ENCODE assay signal across 9 cellular contexts in genomic region chr3:111080357-111080937, GRCh38. TPM values are rescaled to one million over a fixed set of nuclear protein-coding genes. Genes with fewer than 3 reads are reported as not detected.
DNase-seq lines count a peak whose midpoint lies in the region; ATAC-seq, FAIRE-seq and TF ChIP-seq lines count a peak whose summit lies in the region.
"Had no signal": no experiment of that assay in that cellular context is flagged by ENCODE, and none has a peak within 500 bp of the region (broad histone marks: within the 10 kb centered on the region; RNA-seq: fewer than 3 reads in every experiment).

No MANE protein-coding gene starts in this region.

- H3K4me1 ChIP-seq in kidney (ENCODE audit: control insufficient read depth in 1 of 2, insufficient read depth in 1 of 2, low read depth in 1 of 2, low read length in 2 of 2) (no peaks in the 10 kb centered on the region), sigmoid colon (peaks cover 0 to 63% (median 28%) of the 10 kb centered on the region in 4 donors)

- no peak for ATAC-seq in stimulated activated effector memory CD8-positive, alpha-beta T cell treated with anti-CD3 and anti-CD28 coated beads, Interleukin-12 subunit alpha, Interleukin-12 subunit beta, amount 100 ng/mL, for 72 hours

- 13 to 46% methylated on average over 2 of the region's 2 CpGs for WGBS in sigmoid colon, 2 donors

- H3K4me3 ChIP-seq in WI38 (ENCODE audit: low read depth, low read length) (no peak overlapping the region), kidney (ENCODE audit: low read length in 2 of 2) (no peak overlapping the region), sigmoid colon (no peak overlapping the region)

- FAIRE-seq in kidney (lab: Jason Lieb, UNC), result peak; percentile 82
- FAIRE-seq in GM12891 (lab: Jason Lieb, UNC), result no peak

- TF ChIP-seq CTCF in WI38 (IDR thresholded peaks at IDR 0.05; ENCODE audit: low read depth, low read length) (peak; percentile 28; the same call in 1 of the 2 replicates), kidney (IDR thresholded peaks at IDR 0.05; ENCODE audit: borderline replicate concordance, extremely low read depth, insufficient read depth) (peak; percentile 41), sigmoid colon (IDR thresholded peaks at IDR 0.05) (peak in 2 of 4 experiments; percentile 38 to 45)

- H3K36me3 ChIP-seq in kidney (ENCODE audit: control insufficient read depth in 1 of 2, insufficient read depth in 2 of 2, low read length in 2 of 2) (no peaks in the 10 kb centered on the region), sigmoid colon (no peaks in the 10 kb centered on the region)

- TF ChIP-seq POLR2A in sigmoid colon (IDR thresholded peaks at IDR 0.05) (no peak), GM12891 (IDR thresholded peaks at IDR 0.05; ENCODE audit: low read depth, low read length) (no peak)

- no peak for TF ChIP-seq EP300 in sigmoid colon (IDR thresholded peaks at IDR 0.05)

- H3K36me3 Mint-ChIP-seq in stimulated activated effector memory CD8-positive, alpha-beta T cell treated with anti-CD3 and anti-CD28 coated beads, Interleukin-12 subunit alpha, Interleukin-12 subunit beta, amount 100 ng/mL, for 72 hours, result no peaks in the 10 kb centered on the region
- H3K36me3 Mint-ChIP-seq: activated naive CD4-positive, alpha-beta T cell treated with anti-CD3 and anti-CD28 coated beads, Interleukin-2, amount 50 U/mL, for 24 hours had no signal

- H3K9ac ChIP-seq in kidney (ENCODE audit: low read length in 2 of 2), result no peak overlapping the region

- H3K4me3 Mint-ChIP-seq in stimulated activated effector memory CD8-positive, alpha-beta T cell treated with anti-CD3 and anti-CD28 coated beads, Interleukin-12 subunit alpha, Interleukin-12 subunit beta, amount 100 ng/mL, for 72 hours, result no peak overlapping the region
- H3K4me3 Mint-ChIP-seq: activated naive CD4-positive, alpha-beta T cell treated with anti-CD3 and anti-CD28 coated beads, Interleukin-2, amount 50 U/mL, for 24 hours had no signal

- H3K4me1 Mint-ChIP-seq in stimulated activated effector memory CD8-positive, alpha-beta T cell treated with anti-CD3 and anti-CD28 coated beads, Interleukin-12 subunit alpha, Interleukin-12 subunit beta, amount 100 ng/mL, for 72 hours, result peaks cover under 1% of the 10 kb centered on the region
- H3K4me1 Mint-ChIP-seq: activated naive CD4-positive, alpha-beta T cell treated with anti-CD3 and anti-CD28 coated beads, Interleukin-2, amount 50 U/mL, for 24 hours had no signal

- no peaks in the 10 kb centered on the region for H3K9me3 Mint-ChIP-seq in stimulated activated effector memory CD8-positive, alpha-beta T cell treated with anti-CD3 and anti-CD28 coated beads, Interleukin-12 subunit alpha, Interleukin-12 subunit beta, amount 100 ng/mL, for 72 hours
- H3K9me3 Mint-ChIP-seq: activated naive CD4-positive, alpha-beta T cell treated with anti-CD3 and anti-CD28 coated beads, Interleukin-2, amount 50 U/mL, for 24 hours had no signal

- no peak overlapping the region for H3K27ac Mint-ChIP-seq in stimulated activated effector memory CD8-positive, alpha-beta T cell treated with anti-CD3 and anti-CD28 coated beads, Interleukin-12 subunit alpha, Interleukin-12 subunit beta, amount 100 ng/mL, for 72 hours
- H3K27ac Mint-ChIP-seq: activated naive CD4-positive, alpha-beta T cell treated with anti-CD3 and anti-CD28 coated beads, Interleukin-2, amount 50 U/mL, for 24 hours had no signal

- intact Hi-C loops in kidney (cut with DNase I) (no loop called here), sigmoid colon (cut with DNase I) (no loop called here)

- H3K27ac ChIP-seq in kidney (ENCODE audit: low read depth in 2 of 2, low read length in 2 of 2) (no peak overlapping the region), sigmoid colon (no peak overlapping the region)

- DNase-seq in AG08395 (ENCODE audit: low spot score) (peak; percentile 39), HCEC 1CT (peak; percentile 84), kidney (no peak), sigmoid colon (no peak), COLO668 (lab: John Stamatoyannopoulos, UW; ENCODE audit: unreplicated experiment) (no peak), GM12891 (ENCODE audit: insufficient read length, low spot score) (no peak)
- no peak for DNase-seq in stimulated activated effector memory CD8-positive, alpha-beta T cell treated with anti-CD3 and anti-CD28 coated beads, Interleukin-12 subunit alpha, Interleukin-12 subunit beta, amount 100 ng/mL, for 72 hours (ENCODE audit: low spot score in 2 of 2)

- H3K27me3 ChIP-seq in sigmoid colon, result no peaks in the 10 kb centered on the region

- H3K9me3 ChIP-seq in kidney (ENCODE audit: control insufficient read depth in 1 of 2, low read length in 2 of 2), result no peaks in the 10 kb centered on the region
- H3K9me3 ChIP-seq in sigmoid colon, result no peaks in the 10 kb centered on the region

TF ChIP-seq in GM12891, 5 proteins besides CTCF, POLR2A, EP300 and RAD21:
- TF ChIP-seq PAX5 (IDR thresholded peaks at IDR 0.05; ENCODE audit: insufficient read depth, low read length, severe bottlenecking) (no peak), SPI1 (IDR thresholded peaks at IDR 0.05; ENCODE audit: low read depth, low read length) (no peak), TAF1 (IDR thresholded peaks at IDR 0.05; ENCODE audit: low read depth, low read length) (no peak), POLR2AphosphoS5 (IDR thresholded peaks at IDR 0.05; ENCODE audit: low read depth, low read length) (no peak), POU2F2 (IDR thresholded peaks at IDR 0.05; ENCODE audit: low read depth, low read length) (no peak)

RNA-seq across cellular contexts. Expression of gene NECTIN3, which starts 8.8 kb away (rescaled TPM):
- 21.2 TPM for total RNA-seq in kidney
- polyA plus RNA-seq in kidney (ENCODE audit: insufficient read depth, low read depth, low replicate concordance), result 5.0 TPM
- 10 to 100 TPM; 20.0 to 54.1 (median 33.8) TPM for total RNA-seq in sigmoid colon
- 1 to 10 TPM; 1.8 to 9.8 (median 3.7) TPM for polyA plus RNA-seq in sigmoid colon
- not detected for polyA plus RNA-seq in GM12891 (2012; ENCODE audit: low read depth, missing spikeins)

Comparison
In these comparisons a context has a peak if more than half of its experiments do, and no peak if none do; other contexts are left out.
1. DNase-seq: peak in AG08395 (single experiment) and HCEC 1CT (single experiment); none in kidney (single experiment), sigmoid colon (single experiment), COLO668 (single experiment), GM12891 (single experiment) and stimulated activated effector memory CD8-positive, alpha-beta T cell treated with anti-CD3 and anti-CD28 coated beads, Interleukin-12 subunit alpha, Interleukin-12 subunit beta, amount 100 ng/mL, for 72 hours (0 of 2).